ENCODE assay signal across 7 cellular contexts in genomic region chr6:34791164-34791841, GRCh38. TPM values are rescaled to one million over a fixed set of nuclear protein-coding genes. Genes with fewer than 3 reads are reported as not detected.
A peak's percentile ranks its signal among the peaks of the same experiment; 100 is the strongest.
DNase-seq lines count a peak whose midpoint lies in the region; ATAC-seq and TF ChIP-seq lines count a peak whose summit lies in the region.

No MANE protein-coding gene starts in this region.

- peak overlapping the region; percentile 92 for H3K27ac ChIP-seq in WERI-Rb-1

- peak; percentile 59 for ATAC-seq in left lobe of liver

- DNase-seq in H7 (peak; percentile 80), M059J (ENCODE audit: low read depth) (peak; percentile 48), WERI-Rb-1 (peak; percentile 86), choroid plexus epithelial cell (ENCODE audit: low read depth) (peak; percentile 28), left lobe of liver (ENCODE audit: low spot score) (peak; percentile 65)
- DNase-seq in stimulated activated CD4-positive, alpha-beta T cell treated with anti-CD3 and anti-CD28 coated beads, Interleukin-2, amount 100 ng/mL, for 4 hours (ENCODE audit: low read depth), result peak; percentile 19

- H3K36me3 ChIP-seq in H7 (replicated peaks; ENCODE audit: control insufficient read depth, insufficient read depth, low read length), result no peaks in the 10 kb centered on the region
- peaks cover 19% of the 10 kb centered on the region for H3K36me3 ChIP-seq in WERI-Rb-1

- H3K27me3 ChIP-seq in H7 (ENCODE audit: control insufficient read depth, insufficient read depth, low read length) (no peaks in the 10 kb centered on the region), WERI-Rb-1 (ENCODE audit: insufficient read depth, low read depth, severe bottlenecking) (no peaks in the 10 kb centered on the region)

- peak overlapping the region; percentile 70 for H3K4me3 ChIP-seq in GM08714 (ENCODE audit: low read length)
- H3K4me3 ChIP-seq in H7 (ENCODE audit: insufficient read depth, low read depth, low read length), result peak overlapping the region; percentile 94
- peak overlapping the region; percentile 97 for H3K4me3 ChIP-seq in WERI-Rb-1 (ENCODE audit: low read depth, low read length)
- peak overlapping the region; percentile 75 for H3K4me3 ChIP-seq in choroid plexus epithelial cell (ENCODE audit: low read depth, low read length)

- TF ChIP-seq CTCF in WERI-Rb-1 (IDR thresholded peaks at IDR 0.05; ENCODE audit: low read depth, low read length) (peak; percentile 67), choroid plexus epithelial cell (conservative IDR thresholded peaks at IDR 0.05; ENCODE audit: low read depth, low read length) (peak; percentile 40)

- no peaks in the 10 kb centered on the region for H3K9me3 ChIP-seq in WERI-Rb-1 (ENCODE audit: severe bottlenecking)

RNA-seq across cellular contexts. Expression of gene BLTP3A, which starts 0.6 kb away (rescaled TPM):
- total RNA-seq in H7 (2014; rRNA removed; shearing (Covaris generic)), result 11.3 and 12.9 TPM in 2 replicates
- total RNA-seq in M059J (2014; rRNA removed; shearing (Covaris generic)), result 5.9 and 9.3 TPM in 2 replicates
- total RNA-seq in left lobe of liver, result 5.6 TPM

RNA-seq across cellular contexts. Expression of gene SNRPC, which starts 34.0 kb away (rescaled TPM):
- 191 and 232 TPM in 2 replicates for total RNA-seq in H7 (2014; rRNA removed; shearing (Covaris generic))
- total RNA-seq in M059J (2014; rRNA removed; shearing (Covaris generic)), result 304 and 338 TPM in 2 replicates
- 34.4 TPM for total RNA-seq in left lobe of liver

Comparison
In these comparisons a context has a peak if more than half of its experiments do, and no peak if none do; other contexts are left out.
1. Peak in every context shown above with its lines: DNase-seq, ATAC-seq, H3K4me3 ChIP-seq and H3K27ac ChIP-seq.
2. DNase-seq: peak in every context shown above with its lines; median percentile 86 in WERI-Rb-1; 80 in H7; 65 in left lobe of liver; 48 in M059J; 28 in choroid plexus epithelial cell; 19 in stimulated activated CD4-positive, alpha-beta T cell treated with anti-CD3 and anti-CD28 coated beads, Interleukin-2, amount 100 ng/mL, for 4 hours.